8 cellular contexts compared by ENCODE assay signal in the genomic region with DNA sequence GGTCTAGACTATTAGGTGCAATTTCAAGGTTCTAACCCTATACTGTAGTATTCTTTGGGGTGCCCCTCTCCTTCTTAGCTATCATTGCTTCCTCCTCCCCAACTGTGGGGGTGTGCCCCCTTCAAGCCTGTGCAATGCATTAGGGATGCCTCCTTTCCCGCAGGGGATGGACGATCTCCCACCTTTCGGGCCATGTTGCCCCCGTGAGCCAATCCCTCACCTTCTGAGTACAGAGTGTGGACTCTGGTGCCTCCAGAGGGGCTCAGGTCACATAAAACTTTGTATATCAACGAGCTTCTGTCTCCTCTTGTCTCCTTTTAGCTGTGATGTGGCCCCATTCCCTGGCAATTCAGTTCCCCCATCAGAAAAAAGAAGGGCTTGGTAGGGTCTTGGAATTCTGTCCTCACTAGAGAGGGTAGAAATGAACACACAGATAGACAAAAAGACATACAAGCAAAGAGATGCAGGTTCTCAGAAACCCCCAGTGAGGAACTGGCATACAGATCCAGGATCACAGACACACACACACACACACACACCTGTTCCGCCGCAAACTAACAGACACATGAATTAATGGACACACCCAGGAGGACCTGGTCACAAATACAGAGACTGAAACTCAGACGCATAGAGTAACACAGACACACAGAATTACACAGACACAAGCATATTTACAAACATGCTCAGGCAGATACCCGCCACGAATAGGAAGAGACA. TPM values are rescaled to one million over a fixed set of nuclear protein-coding genes. Genes with fewer than 3 reads are reported as not detected.
DNase-seq lines count a peak whose midpoint lies in the region; ATAC-seq and TF ChIP-seq lines count a peak whose summit lies in the region.

No MANE protein-coding gene starts in this region.

- peak overlapping the region; percentile 87 for H3K4me2 ChIP-seq in SK-N-SH

- 75% methylated on average over 10 of the region's 10 CpGs for WGBS in SK-N-SH (ENCODE audit: low lambda C conversion rate)
- WGBS in adrenal gland, 4 donors: 59 to 62% (median 61%) methylated on average over 9 to 10 of the region's 10 CpGs
- 53% methylated on average over 10 of the region's 10 CpGs for WGBS in suprapubic skin

- H4K20me1 ChIP-seq in SK-N-SH (ENCODE audit: insufficient read depth): peaks cover 4% of the 10 kb centered on the region; the same call in 1 of the 2 replicates

- peaks cover 29% of the 10 kb centered on the region for H3K79me2 ChIP-seq in SK-N-SH (ENCODE audit: insufficient read depth)

- H3K36me3 ChIP-seq in SK-N-SH (replicated peaks in 1 of 2; ENCODE audit: control insufficient read depth in 1 of 2, insufficient read depth in 2 of 2, low read length in 1 of 2) (peaks cover 31 to 47% of the 10 kb centered on the region in 2 experiments), adrenal gland (replicated peaks in 1 of 2) (peaks cover 0 to 32% of the 10 kb centered on the region in 2 donors), kidney epithelial cell (ENCODE audit: control insufficient read depth, insufficient read depth, low read length) (peaks cover 4% of the 10 kb centered on the region), suprapubic skin (peaks cover 34% of the 10 kb centered on the region)

- H3F3A ChIP-seq in SK-N-SH (replicated peaks; ENCODE audit: insufficient read depth): peaks cover 60% of the 10 kb centered on the region

- no peak for DNase-seq in SK-N-SH
- DNase-seq in adrenal gland: peak in 2 of 7 donors; percentile 12 to 39
- DNase-seq in kidney epithelial cell (ENCODE audit: low read depth): no peak
- no peak for DNase-seq in suprapubic skin (ENCODE audit: low spot score in 2 of 2)
- DNase-seq in 8988T: no peak
- no peak for DNase-seq in RKO (ENCODE audit: low spot score)

- ATAC-seq in SK-N-SH treated with all-trans-retinoic acid at 6 μM for 48 hours: no peak
- no peak for ATAC-seq in GM21447 (IDR thresholded peaks at IDR 0.05; ENCODE audit: unreplicated experiment)

- no peak overlapping the region for H2AFZ ChIP-seq in SK-N-SH (ENCODE audit: low read depth)

- POLR2A ChIA-PET in SK-N-SH (lab: Yijun Ruan, JAX): no interaction called here

- intact Hi-C loops in adrenal gland (cut with DNase I): loop anchor here in 1 of 2 donors (2.0 kb wide), 1 partner anchor 59 kb away; no protein-coding TSS in a partner anchor

- H3K9me2 ChIP-seq in SK-N-SH: no peaks in the 10 kb centered on the region

- H3K27me3 ChIP-seq in SK-N-SH (ENCODE audit: insufficient read depth): no peaks in the 10 kb centered on the region
- no peaks in the 10 kb centered on the region for H3K27me3 ChIP-seq in adrenal gland
- H3K27me3 ChIP-seq in kidney epithelial cell (ENCODE audit: control insufficient read depth, insufficient read depth, low read length): no peaks in the 10 kb centered on the region
- H3K27me3 ChIP-seq in suprapubic skin: no peaks in the 10 kb centered on the region

- TF ChIP-seq RAD21 in SK-N-SH (IDR thresholded peaks at IDR 0.05; ENCODE audit: low read length): no peak

- TF ChIP-seq EP300 in SK-N-SH (IDR thresholded peaks at IDR 0.05; ENCODE audit: borderline replicate concordance in 1 of 2, low read depth in 1 of 2, low read length in 1 of 2): no peak
- TF ChIP-seq EP300 in suprapubic skin (IDR thresholded peaks at IDR 0.05): no peak

- H3K4me3 ChIP-seq in SK-N-SH (ENCODE audit: low read depth in 2 of 2, low read length in 1 of 2) (peak overlapping the region; percentile 71), adrenal gland (peak overlapping the region in 2 of 4 donors; percentile 18 to 71), kidney epithelial cell (ENCODE audit: low read depth, low read length) (peak overlapping the region; percentile 67), suprapubic skin (peak overlapping the region; percentile 80)

- no peak for TF ChIP-seq POLR2A in adrenal gland (IDR thresholded peaks at IDR 0.05)
- no peak for TF ChIP-seq POLR2A in suprapubic skin (IDR thresholded peaks at IDR 0.05)

- H3K27ac ChIP-seq in SK-N-SH (ENCODE audit: low read depth in 2 of 2, low read length in 1 of 2): peak overlapping the region; percentile 64 to 95; a peak in 3 of 4 replicates
- peak overlapping the region in 4 of 5 donors; percentile 34 to 100 (median 94) for H3K27ac ChIP-seq in adrenal gland
- H3K27ac ChIP-seq in suprapubic skin: peak overlapping the region; percentile 100

- CTCF ChIA-PET in SK-N-SH (lab: Yijun Ruan, JAX): interaction anchor here (1.0 to 4.7 kb wide), 7 partner anchors 9 to 598 kb away, joined by 3 to 61 read pairs (median 4); no protein-coding TSS in a partner anchor

- TF ChIP-seq CTCF in SK-N-SH (IDR thresholded peaks at IDR 0.05): no peak
- no peak for TF ChIP-seq CTCF in adrenal gland (IDR thresholded peaks at IDR 0.05)
- TF ChIP-seq CTCF in kidney epithelial cell (IDR thresholded peaks at IDR 0.05; ENCODE audit: insufficient read depth, low read length, poor library complexity, severe bottlenecking): no peak
- TF ChIP-seq CTCF in suprapubic skin (IDR thresholded peaks at IDR 0.05): no peak

- H3K9me3 ChIP-seq in SK-N-SH (no peaks in the 10 kb centered on the region), adrenal gland (replicated peaks in 1 of 3) (no peaks in the 10 kb centered on the region), suprapubic skin (no peaks in the 10 kb centered on the region)

- H3K4me1 ChIP-seq in SK-N-SH (ENCODE audit: control insufficient read depth in 1 of 2, insufficient read depth in 2 of 2, low read depth in 1 of 2, low read length in 1 of 2) (peaks cover 7 to 8% of the 10 kb centered on the region in 2 experiments; a peak in 2 of 4 replicates), adrenal gland (replicated peaks in 1 of 2) (peaks cover 16 to 19% of the 10 kb centered on the region in 2 donors), suprapubic skin (peaks cover 28% of the 10 kb centered on the region)

- H3K9ac ChIP-seq in SK-N-SH: peak overlapping the region; percentile 87; the same call in 1 of the 2 replicates

TF ChIP-seq in SK-N-SH, 30 proteins besides CTCF, POLR2A, EP300 and RAD21 (continues in another document):
- TF ChIP-seq, protein P1, sequence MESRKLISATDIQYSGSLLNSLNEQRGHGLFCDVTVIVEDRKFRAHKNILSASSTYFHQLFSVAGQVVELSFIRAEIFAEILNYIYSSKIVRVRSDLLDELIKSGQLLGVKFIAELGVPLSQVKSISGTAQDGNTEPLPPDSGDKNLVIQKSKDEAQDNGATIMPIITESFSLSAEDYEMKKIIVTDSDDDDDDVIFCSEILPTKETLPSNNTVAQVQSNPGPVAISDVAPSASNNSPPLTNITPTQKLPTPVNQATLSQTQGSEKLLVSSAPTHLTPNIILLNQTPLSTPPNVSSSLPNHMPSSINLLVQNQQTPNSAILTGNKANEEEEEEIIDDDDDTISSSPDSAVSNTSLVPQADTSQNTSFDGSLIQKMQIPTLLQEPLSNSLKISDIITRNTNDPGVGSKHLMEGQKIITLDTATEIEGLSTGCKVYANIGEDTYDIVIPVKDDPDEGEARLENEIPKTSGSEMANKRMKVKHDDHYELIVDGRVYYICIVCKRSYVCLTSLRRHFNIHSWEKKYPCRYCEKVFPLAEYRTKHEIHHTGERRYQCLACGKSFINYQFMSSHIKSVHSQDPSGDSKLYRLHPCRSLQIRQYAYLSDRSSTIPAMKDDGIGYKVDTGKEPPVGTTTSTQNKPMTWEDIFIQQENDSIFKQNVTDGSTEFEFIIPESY (IDR thresholded peaks at IDR 0.05; ENCODE audit: borderline replicate concordance, low read depth): peak; percentile 5; the same call in 1 of the 2 replicates

TF ChIP-seq in SK-N-SH treated with all-trans-retinoic acid at 6 μM for 48 hours, 23 proteins besides CTCF, POLR2A, EP300 and RAD21:
- TF ChIP-seq ZC3H10 (CRISPR knock-in tag; IDR thresholded peaks at IDR 0.05): no peak

RNA-seq across cellular contexts. Expression of gene HNRNPUL1, which starts 2.5 kb away (rescaled TPM):
- polyA plus RNA-seq in SK-N-SH (2012; rRNA removed) (34.2 and 41.5 TPM in 2 replicates), adrenal gland (100 to 1,000 TPM in 2 of 3 donors, 10 to 100 TPM in 1; 90.4 to 130 (median 101) TPM)
- 32.5 and 33.9 TPM in 2 replicates for polyA plus RNA-seq in SK-N-SH (2012; cell fraction: cytosol; rRNA removed)
- 35.8 and 43.2 TPM in 2 replicates for polyA plus RNA-seq in SK-N-SH (2012; cell fraction: nucleus; rRNA removed)
- total RNA-seq in adrenal gland (100 to 1,000 TPM; 123 to 175 (median 146) TPM), kidney epithelial cell (132 and 142 TPM in 2 replicates), suprapubic skin (100 to 1,000 TPM; 140 to 213 (median 188) TPM)

RNA-seq across cellular contexts. Expression of gene AXL, which starts 42.6 kb away (rescaled TPM):
- polyA plus RNA-seq in SK-N-SH (2012; rRNA removed) (78.8 and 82.6 TPM in 2 replicates), adrenal gland (10 to 100 TPM; 12.0 to 18.1 (median 16.8) TPM)
- polyA plus RNA-seq in SK-N-SH (2012; cell fraction: cytosol; rRNA removed): 47.4 and 58.0 TPM in 2 replicates
- polyA plus RNA-seq in SK-N-SH (2012; cell fraction: nucleus; rRNA removed): 71.7 and 77.3 TPM in 2 replicates
- total RNA-seq in adrenal gland (100 to 1,000 TPM in 1 of 8 donors, 10 to 100 TPM in 7; 47.6 to 105 (median 61.3) TPM), kidney epithelial cell (128 and 138 TPM in 2 replicates), suprapubic skin (10 to 100 TPM; 18.2 to 35.8 (median 28.3) TPM)

RNA-seq across cellular contexts. Expression of gene CCDC97, which starts 48.3 kb away (rescaled TPM):
- polyA plus RNA-seq in SK-N-SH (2012; rRNA removed): 8.7 and 9.6 TPM in 2 replicates
- polyA plus RNA-seq in SK-N-SH (2012; cell fraction: cytosol; rRNA removed): 5.3 and 6.8 TPM in 2 replicates
- 11.7 and 13.7 TPM in 2 replicates for polyA plus RNA-seq in SK-N-SH (2012; cell fraction: nucleus; rRNA removed)
- total RNA-seq in adrenal gland: 10 to 100 TPM in 7 of 8 donors, 1 to 10 TPM in 1; 9.2 to 25.6 (median 19.8) TPM
- 10 to 100 TPM in 1 of 3 donors, 1 to 10 TPM in 2; 9.4 to 17.4 (median 10.0) TPM for polyA plus RNA-seq in adrenal gland
- total RNA-seq in kidney epithelial cell: 14.8 and 17.3 TPM in 2 replicates
- 10 to 100 TPM; 13.4 to 30.0 (median 18.5) TPM for total RNA-seq in suprapubic skin
